Comparison of ENCODE assay signal across 8 cellular contexts in genomic region chrX:151396042-151396826, GRCh38. TPM values are rescaled to one million over a fixed set of nuclear protein-coding genes. Genes with fewer than 3 reads are reported as not detected.
DNase-seq lines count a peak whose midpoint lies in the region; ATAC-seq, FAIRE-seq and TF ChIP-seq lines count a peak whose summit lies in the region.

No MANE protein-coding gene starts in this region.

- H4K20me1 ChIP-seq in OCI-LY3 (ENCODE audit: insufficient read depth, low read length), result peaks cover 28% of the 10 kb centered on the region

- ATAC-seq in HG03354 (IDR thresholded peaks at IDR 0.05; ENCODE audit: poor library complexity, severe bottlenecking, unreplicated experiment) (peak; percentile 31), Right ventricle myocardium superior (ENCODE audit: poor library complexity) (peak; percentile 49)

- POLR2A ChIA-PET in BJ (lab: Charles Lee), result interaction anchor here (0.6 kb wide), 1 partner anchor 562 kb away, joined by 3 read pairs; no protein-coding TSS in a partner anchor

- FAIRE-seq in GM19239 (lab: Jason Lieb, UNC), result peak; percentile 28

- no peak for TF ChIP-seq POLR2A in prostate gland (IDR thresholded peaks at IDR 0.05)

- H3K9me3 ChIP-seq in OCI-LY3 (ENCODE audit: insufficient read depth, low read length), result no peaks in the 10 kb centered on the region
- H3K9me3 ChIP-seq in prostate gland, result no peaks in the 10 kb centered on the region

- H3K27me3 ChIP-seq in BJ (ENCODE audit: control insufficient read depth, insufficient read depth, low read length), result no peaks in the 10 kb centered on the region
- H3K27me3 ChIP-seq in OCI-LY3 (ENCODE audit: low read depth, low read length), result no peaks in the 10 kb centered on the region
- H3K27me3 ChIP-seq in prostate gland (replicated peaks; ENCODE audit: insufficient read depth), result no peaks in the 10 kb centered on the region

- H3K4me3 ChIP-seq in BJ (ENCODE audit: low read depth, low read length) (peak overlapping the region; percentile 37), OCI-LY3 (ENCODE audit: low read length) (peak overlapping the region; percentile 100), prostate gland (peak overlapping the region; percentile 53 to 59)

- no peak for TF ChIP-seq CTCF in BJ (IDR thresholded peaks at IDR 0.05; ENCODE audit: insufficient read depth, low read depth, low read length)
- no peak for TF ChIP-seq CTCF in OCI-LY3 (IDR thresholded peaks at IDR 0.05; ENCODE audit: low read depth, low read length)
- no peak for TF ChIP-seq CTCF in prostate gland (IDR thresholded peaks at IDR 0.05)

- H3K4me2 ChIP-seq in OCI-LY3 (ENCODE audit: low read length), result peak overlapping the region; percentile 87

- H3K36me3 ChIP-seq in BJ (ENCODE audit: control insufficient read depth, insufficient read depth, low read length) (no peaks in the 10 kb centered on the region), OCI-LY3 (replicated peaks; ENCODE audit: low read depth, low read length) (peaks cover 8% of the 10 kb centered on the region), prostate gland (no peaks in the 10 kb centered on the region)

- peak overlapping the region; percentile 94 for H3K9ac ChIP-seq in OCI-LY3 (ENCODE audit: low read length)

- intact Hi-C loops in Right ventricle myocardium superior (cut with DNase I) (no loop called here), prostate gland (cut with DNase I) (loop anchor here (10.0 kb wide), 1 partner anchor 1761 kb away; the partner anchor contains the start of gene TMEM185A)

- H3K79me2 ChIP-seq in OCI-LY3 (ENCODE audit: low read length), result peaks cover 51% of the 10 kb centered on the region

- H2AFZ ChIP-seq in OCI-LY3 (ENCODE audit: low read depth, low read length), result peak overlapping the region; percentile 85

- CTCF ChIA-PET in BJ (lab: Yijun Ruan, JAX), result interaction anchor here (1.8 kb wide), 1 partner anchor 36 kb away, joined by 5 read pairs; no protein-coding TSS in a partner anchor

- H3K4me1 ChIP-seq in OCI-LY3 (ENCODE audit: low read length) (peaks cover 33% of the 10 kb centered on the region), prostate gland (replicated peaks) (no peaks in the 10 kb centered on the region)

- no peak for DNase-seq in BJ (ENCODE audit: low read depth)
- peak; percentile 3 for DNase-seq in GM19239 (ENCODE audit: insufficient read length, low spot score)
- DNase-seq in activated naive CD4-positive, alpha-beta T cell treated with anti-CD3 and anti-CD28 coated beads, Interleukin-2, amount 50 U/mL, for 16 hours, result peak; percentile 45
- DNase-seq in Right ventricle myocardium superior, result peak; percentile 40
- DNase-seq in prostate gland (ENCODE audit: low spot score), result no peak
- DNase-seq in islet precursor cell, result no peak

- peak overlapping the region; percentile 88 for H3K27ac ChIP-seq in OCI-LY3 (ENCODE audit: low read length)
- H3K27ac ChIP-seq in prostate gland, result peak overlapping the region; percentile 80 to 81

- WGBS in prostate gland, result 20% methylated on average over 15 of the region's 20 CpGs

RNA-seq across cellular contexts. Expression of gene VMA21, which starts 0.8 kb away (rescaled TPM):
- polyA plus RNA-seq in BJ (2011; rRNA removed), result 11.9 and 21.3 TPM in 2 replicates
- 14.3 and 15.1 TPM in 2 replicates for polyA minus RNA-seq in BJ (2011; rRNA and poly(A)+ RNA removed)
- total RNA-seq in Right ventricle myocardium superior, result 17.2 TPM
- 10 to 100 TPM; 33.8 to 42.0 TPM for total RNA-seq in prostate gland

Comparison
In these comparisons a context has a peak if more than half of its experiments do, and no peak if none do; other contexts are left out.
1. DNase-seq: peak in GM19239 (single experiment), activated naive CD4-positive, alpha-beta T cell treated with anti-CD3 and anti-CD28 coated beads, Interleukin-2, amount 50 U/mL, for 16 hours (single experiment) and Right ventricle myocardium superior (single experiment); none in BJ (single experiment), prostate gland (single experiment) and islet precursor cell (single experiment).
2. H3K4me3 ChIP-seq: peak in every context shown above with its lines; median percentile 100 in OCI-LY3; 56 in prostate gland; 37 in BJ.